12 cellular contexts compared by ENCODE assay signal in genomic region chr5:66617223-66617861, GRCh38. TPM values are rescaled to one million over a fixed set of nuclear protein-coding genes. Genes with fewer than 3 reads are reported as not detected.
DNase-seq lines count a peak whose midpoint lies in the region; ATAC-seq and TF ChIP-seq lines count a peak whose summit lies in the region.
"Had no signal": no experiment of that assay in that cellular context is flagged by ENCODE, and none has a peak within 500 bp of the region (broad histone marks: within the 10 kb centered on the region; RNA-seq: fewer than 3 reads in every experiment).

No MANE protein-coding gene starts in this region.

- intact Hi-C loops in esophagus muscularis mucosa (cut with DNase I), result no loop called here
- intact Hi-C loops in prostate gland (cut with DNase I), result no loop called here

- DNase-seq in activated naive CD4-positive, alpha-beta T cell treated with anti-CD3 and anti-CD28 coated beads, Interleukin-2, amount 50 U/mL, for 72 hours (ENCODE audit: low spot score in 2 of 2), result no peak
- no peak for DNase-seq in activated naive CD4-positive, alpha-beta T cell treated with Interleukin-2 at 50 U/mL for 16 hours
- no peak for DNase-seq in WTC11 (ENCODE audit: low spot score)
- no peak for DNase-seq in ureter (ENCODE audit: low spot score)
- DNase-seq in esophagus muscularis mucosa (ENCODE audit: extremely low spot score), result no peak
- no peak for DNase-seq in prostate gland (ENCODE audit: low spot score)
- DNase-seq: activated CD4-positive, CD25-positive, alpha-beta regulatory T cell; dermis blood vessel endothelial cell; foreskin fibroblast; kidney glomerular epithelial cell had no signal

- peaks cover 0 to 13% (median 0%) of the 10 kb centered on the region in 4 donors for H3K4me1 ChIP-seq in esophagus muscularis mucosa
- H3K4me1 ChIP-seq in prostate gland (replicated peaks), result no peaks in the 10 kb centered on the region

- peaks cover 10% of the 10 kb centered on the region for H3K4me1 Mint-ChIP-seq in WTC11
- H3K4me1 Mint-ChIP-seq in stimulated activated naive CD8-positive, alpha-beta T cell treated with anti-CD3 and anti-CD28 coated beads, Interleukin-15, Interleukin-2, amounts not matched to agents 100 ng/mL and 50 ng/mL, for 24 hours (ENCODE audit: low read depth), result peaks cover 16% of the 10 kb centered on the region

- H3K27me3 ChIP-seq in esophagus muscularis mucosa, result no peaks in the 10 kb centered on the region
- H3K27me3 ChIP-seq in prostate gland (replicated peaks; ENCODE audit: insufficient read depth), result no peaks in the 10 kb centered on the region

- H3K36me3 Mint-ChIP-seq in activated naive CD4-positive, alpha-beta T cell treated with anti-CD3 and anti-CD28 coated beads, Interleukin-2, amount 50 U/mL, for 72 hours, result peaks cover 0 to 6% of the 10 kb centered on the region in 2 donors
- no peaks in the 10 kb centered on the region for H3K36me3 Mint-ChIP-seq in WTC11
- no peaks in the 10 kb centered on the region for H3K36me3 Mint-ChIP-seq in stimulated activated naive CD8-positive, alpha-beta T cell treated with anti-CD3 and anti-CD28 coated beads, Interleukin-15, Interleukin-2, amounts not matched to agents 100 ng/mL and 50 ng/mL, for 24 hours (ENCODE audit: low read depth)

- H3K27ac ChIP-seq in esophagus muscularis mucosa (replicated peaks in 1 of 4) (no peak overlapping the region), prostate gland (no peak overlapping the region)

- H3K4me3 Mint-ChIP-seq in WTC11, result no peak overlapping the region
- no peak overlapping the region for H3K4me3 Mint-ChIP-seq in stimulated activated naive CD8-positive, alpha-beta T cell treated with anti-CD3 and anti-CD28 coated beads, Interleukin-15, Interleukin-2, amounts not matched to agents 100 ng/mL and 50 ng/mL, for 24 hours

- peak; percentile 67 to 83 for ATAC-seq in activated naive CD4-positive, alpha-beta T cell treated with anti-CD3 and anti-CD28 coated beads, Interleukin-2, amount 50 U/mL, for 72 hours
- ATAC-seq in HG02870 (IDR thresholded peaks at IDR 0.05; ENCODE audit: unreplicated experiment), result peak; percentile 50
- ATAC-seq in WTC11, result no peak; the same call in 1 of the 2 replicates

- H3K9me3 ChIP-seq in esophagus muscularis mucosa, result no peaks in the 10 kb centered on the region
- H3K9me3 ChIP-seq in prostate gland, result no peaks in the 10 kb centered on the region

- no peaks in the 10 kb centered on the region for H3K36me3 ChIP-seq in esophagus muscularis mucosa
- H3K36me3 ChIP-seq in prostate gland, result no peaks in the 10 kb centered on the region

- peaks cover 0 to 3% of the 10 kb centered on the region in 2 donors for H3K9me3 Mint-ChIP-seq in activated naive CD4-positive, alpha-beta T cell treated with anti-CD3 and anti-CD28 coated beads, Interleukin-2, amount 50 U/mL, for 72 hours
- H3K9me3 Mint-ChIP-seq in WTC11, result no peaks in the 10 kb centered on the region; the same call in 1 of the 2 replicates
- H3K9me3 Mint-ChIP-seq in stimulated activated naive CD8-positive, alpha-beta T cell treated with anti-CD3 and anti-CD28 coated beads, Interleukin-15, Interleukin-2, amounts not matched to agents 100 ng/mL and 50 ng/mL, for 24 hours, result no peaks in the 10 kb centered on the region

- H3K27ac Mint-ChIP-seq in activated naive CD4-positive, alpha-beta T cell treated with anti-CD3 and anti-CD28 coated beads, Interleukin-2, amount 50 U/mL, for 72 hours, result no peak overlapping the region
- peak overlapping the region; percentile 34; the same call in 1 of the 2 replicates for H3K27ac Mint-ChIP-seq in WTC11
- peak overlapping the region; percentile 77 for H3K27ac Mint-ChIP-seq in stimulated activated naive CD8-positive, alpha-beta T cell treated with anti-CD3 and anti-CD28 coated beads, Interleukin-15, Interleukin-2, amounts not matched to agents 100 ng/mL and 50 ng/mL, for 24 hours

- no peak overlapping the region for H3K4me3 ChIP-seq in esophagus muscularis mucosa
- H3K4me3 ChIP-seq in prostate gland, result no peak overlapping the region

- POLR2A ChIA-PET in WTC11 (lab: Charles Lee), result interaction anchor here (0.5 kb wide), 1 partner anchor 18 kb away, joined by 3 read pairs; no protein-coding TSS in a partner anchor

- WGBS in esophagus muscularis mucosa, result 79% methylated on average over 6 of the region's 6 CpGs
- 82% methylated on average over 6 of the region's 6 CpGs for WGBS in prostate gland

- CTCF ChIA-PET in WTC11 (lab: Charles Lee), result interaction anchor here (0.9 kb wide), 1 partner anchor 311 kb away, joined by 4 read pairs; no protein-coding TSS in a partner anchor

- no peaks in the 10 kb centered on the region for H3K27me3 Mint-ChIP-seq in WTC11 (ENCODE audit: low read depth)
- peaks cover 8% of the 10 kb centered on the region for H3K27me3 Mint-ChIP-seq in stimulated activated naive CD8-positive, alpha-beta T cell treated with anti-CD3 and anti-CD28 coated beads, Interleukin-15, Interleukin-2, amounts not matched to agents 100 ng/mL and 50 ng/mL, for 24 hours

- TF ChIP-seq POLR2A in esophagus muscularis mucosa (IDR thresholded peaks at IDR 0.05; ENCODE audit: low read depth) (no peak), prostate gland (IDR thresholded peaks at IDR 0.05) (no peak)

- no peak for TF ChIP-seq EP300 in esophagus muscularis mucosa (IDR thresholded peaks at IDR 0.05)

- TF ChIP-seq CTCF in WTC11 (IDR thresholded peaks at IDR 0.05) (no peak), esophagus muscularis mucosa (IDR thresholded peaks at IDR 0.05) (no peak), prostate gland (IDR thresholded peaks at IDR 0.05) (no peak)

TF ChIP-seq in WTC11, 78 proteins besides CTCF, POLR2A, EP300 and RAD21 (continues in another document):
- no peak for TF ChIP-seq ZNF121 (CRISPR knock-in tag; IDR thresholded peaks at IDR 0.05)
- no peak for TF ChIP-seq JAZF1 (CRISPR knock-in tag; IDR thresholded peaks at IDR 0.05)
- no peak for TF ChIP-seq ZNF263 (CRISPR knock-in tag; IDR thresholded peaks at IDR 0.05; ENCODE audit: low read depth)
- TF ChIP-seq ZNF138 (CRISPR knock-in tag; conservative IDR thresholded peaks at IDR 0.05), result no peak
- TF ChIP-seq ZBTB21 (CRISPR knock-in tag; IDR thresholded peaks at IDR 0.05; ENCODE audit: borderline replicate concordance), result no peak
- TF ChIP-seq TP53 (CRISPR knock-in tag; IDR thresholded peaks at IDR 0.05), result no peak
- TF ChIP-seq ZBTB43 (CRISPR knock-in tag; IDR thresholded peaks at IDR 0.05), result no peak
- no peak for TF ChIP-seq ZNF512 (CRISPR knock-in tag; IDR thresholded peaks at IDR 0.05; ENCODE audit: borderline replicate concordance)
- no peak for TF ChIP-seq ATF3 (CRISPR knock-in tag; conservative IDR thresholded peaks at IDR 0.05)
- no peak for TF ChIP-seq STAT6 (CRISPR knock-in tag; conservative IDR thresholded peaks at IDR 0.05; ENCODE audit: low read depth)
- no peak for TF ChIP-seq ZNF671 (CRISPR knock-in tag; IDR thresholded peaks at IDR 0.05)

RNA-seq across cellular contexts. Expression of gene MAST4, which starts 21.1 kb away (rescaled TPM):
- 10 to 100 TPM; 29.5 to 41.7 TPM for total RNA-seq in activated naive CD4-positive, alpha-beta T cell treated with anti-CD3 and anti-CD28 coated beads, Interleukin-2, amount 50 U/mL, for 72 hours
- total RNA-seq in WTC11 (2021) (7.3 to 10.0 TPM (median 8.0 TPM) in 3 replicates), ureter (114 TPM), esophagus muscularis mucosa (10 to 100 TPM; 26.2 to 39.7 (median 35.8) TPM), prostate gland (10 to 100 TPM; 36.8 to 45.7 TPM)

Comparison
In these comparisons a context has a peak if more than half of its experiments do, and no peak if none do; other contexts are left out.
1. H3K27ac Mint-ChIP-seq: peak in WTC11 (single experiment) and stimulated activated naive CD8-positive, alpha-beta T cell treated with anti-CD3 and anti-CD28 coated beads, Interleukin-15, Interleukin-2, amounts not matched to agents 100 ng/mL and 50 ng/mL, for 24 hours (single experiment); none in activated naive CD4-positive, alpha-beta T cell treated with anti-CD3 and anti-CD28 coated beads, Interleukin-2, amount 50 U/mL, for 72 hours (0 of 2).